ENCODE assay signal across 17 cellular contexts in the genomic region with DNA sequence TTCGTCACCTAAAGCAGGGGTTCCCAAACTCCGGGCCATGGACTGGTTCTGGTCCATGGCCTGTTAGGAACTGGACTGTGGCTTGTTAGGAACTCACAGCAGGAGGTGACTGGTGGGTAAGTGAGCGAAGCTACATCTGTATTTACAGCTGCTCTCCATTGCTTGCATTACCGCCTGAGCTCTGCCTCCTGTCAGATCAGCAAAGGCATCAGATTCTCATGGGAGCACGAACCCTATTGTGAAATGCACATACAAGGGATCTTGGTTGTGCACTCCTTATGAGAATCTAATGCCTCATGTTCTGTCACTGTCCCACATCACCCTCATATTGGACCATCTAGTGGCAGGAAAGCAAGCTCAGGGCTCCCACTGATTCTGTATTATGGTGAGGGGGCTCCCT.
"Had no signal": no experiment of that assay in that cellular context is flagged by ENCODE, and none has a peak within 500 bp of the region (broad histone marks: within the 10 kb centered on the region; RNA-seq: fewer than 3 reads in every experiment).

No MANE protein-coding gene starts in this region.

- H3K4me1 ChIP-seq: gastroesophageal sphincter had no signal

- H3K27me3 ChIP-seq: body of pancreas, gastroesophageal sphincter, heart left ventricle, left lung, transverse colon had no signal

- DNase-seq: activated naive CD4-positive, alpha-beta T cell; activated naive CD8-positive, alpha-beta T cell treated with anti-CD3 and anti-CD28 coated beads for 36 hours; caudate nucleus; cortex of kidney; heart left ventricle; left lung; nephron progenitor cell; nucleus accumbens; retina; T-helper 1 cell; T1000; transverse colon had no signal

- H3K4me3 Mint-ChIP-seq: activated naive CD8-positive, alpha-beta T cell treated with anti-CD3 and anti-CD28 coated beads for 36 hours; activated T-helper 1 cell treated with anti-CD3 and anti-CD28 coated beads, Interleukin-12 subunit alpha, Interleukin-12 subunit beta, Interleukin-2, Interleukin-4 antibody, amounts not matched to agents 30 ng/mL and 10 ng/mL and 1 ng/mL, durations not matched to agents 14 hours and 24 hours and 36 hours; nephron progenitor cell; stimulated activated naive CD8-positive, alpha-beta T cell treated with anti-CD3 and anti-CD28 coated beads, Interleukin-15, Interleukin-2, amounts not matched to agents 100 ng/mL and 50 ng/mL, for 24 hours had no signal

- H3K27ac ChIP-seq: gastroesophageal sphincter, heart left ventricle, left lung, transverse colon had no signal

- H3K27ac Mint-ChIP-seq: activated naive CD8-positive, alpha-beta T cell treated with anti-CD3 and anti-CD28 coated beads for 36 hours; activated T-helper 1 cell treated with anti-CD3 and anti-CD28 coated beads, Interleukin-12 subunit alpha, Interleukin-12 subunit beta, Interleukin-2, Interleukin-4 antibody, amounts not matched to agents 30 ng/mL and 10 ng/mL and 1 ng/mL, durations not matched to agents 14 hours and 24 hours and 36 hours; nephron progenitor cell; stimulated activated naive CD8-positive, alpha-beta T cell treated with anti-CD3 and anti-CD28 coated beads, Interleukin-15, Interleukin-2, amounts not matched to agents 100 ng/mL and 50 ng/mL, for 24 hours had no signal

- H3K36me3 ChIP-seq: gastroesophageal sphincter, heart left ventricle, left lung, transverse colon had no signal

- H3K4me3 ChIP-seq: body of pancreas, gastroesophageal sphincter, heart left ventricle, left lung, transverse colon had no signal

- H3K36me3 Mint-ChIP-seq: activated naive CD8-positive, alpha-beta T cell treated with anti-CD3 and anti-CD28 coated beads for 36 hours had no signal

- H3K9me3 ChIP-seq: body of pancreas, gastroesophageal sphincter, transverse colon had no signal

- ATAC-seq: activated CD4-positive, CD25-positive, alpha-beta regulatory T cell treated with anti-CD3 and anti-CD28 coated beads, Interleukin-2, amount 50 U/mL, for 24 hours; body of pancreas; gastroesophageal sphincter; heart left ventricle; left lung had no signal

- H3K27me3 Mint-ChIP-seq: activated naive CD8-positive, alpha-beta T cell treated with anti-CD3 and anti-CD28 coated beads for 36 hours had no signal
